Comparison of ENCODE assay signal across 1 cellular context in the genomic region with DNA sequence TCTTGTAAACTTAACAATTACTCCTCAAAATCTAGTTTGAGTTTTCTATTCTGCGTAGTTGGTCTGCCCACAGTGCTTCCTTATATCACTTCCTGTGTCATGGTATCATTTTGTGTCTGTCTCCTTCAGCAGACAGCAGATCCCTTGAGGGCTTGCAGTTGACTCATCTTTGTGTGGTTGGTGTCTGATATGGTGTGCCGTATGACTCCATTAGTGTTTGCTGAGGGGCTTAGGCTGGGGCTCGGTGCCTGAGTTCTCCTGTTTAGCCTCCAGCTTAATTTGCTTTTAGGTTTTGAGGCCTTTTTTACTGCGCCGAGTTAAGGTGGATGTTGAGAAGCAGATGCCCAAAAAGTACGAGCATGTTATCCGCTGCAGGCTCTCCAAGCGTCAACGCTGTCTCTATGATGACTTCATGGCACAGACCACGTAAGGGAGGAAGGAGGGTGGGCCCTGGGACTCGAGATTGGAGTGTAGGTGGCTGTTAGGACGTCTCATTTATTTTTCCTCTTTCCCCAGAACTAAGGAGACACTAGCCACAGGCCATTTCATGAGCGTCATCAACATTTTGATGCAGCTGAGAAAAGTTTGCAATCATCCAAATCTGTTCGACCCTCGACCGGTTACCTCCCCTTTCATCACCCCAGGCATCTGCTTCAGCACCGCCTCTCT.
TF ChIP-seq lines count a peak whose summit lies in the region.

No MANE protein-coding gene starts in this region.

TF ChIP-seq in HepG2, 621 proteins besides CTCF, POLR2A, EP300 and RAD21:
- TF ChIP-seq SP140L (CRISPR knock-in tag; IDR thresholded peaks at IDR 0.05; ENCODE audit: borderline replicate concordance): no peak
- no peak for TF ChIP-seq JUN (CRISPR knock-in tag; IDR thresholded peaks at IDR 0.05)
- TF ChIP-seq ZNF446 (CRISPR knock-in tag; IDR thresholded peaks at IDR 0.05): no peak
- TF ChIP-seq ETV5 (CRISPR knock-in tag; IDR thresholded peaks at IDR 0.05; ENCODE audit: borderline replicate concordance): no peak
